ENCODE assay signal across 19 cellular contexts in genomic region chr11:14587203-14587602, GRCh38. TPM values are rescaled to one million over a fixed set of nuclear protein-coding genes. Genes with fewer than 3 reads are reported as not detected.
DNase-seq lines count a peak whose midpoint lies in the region; ATAC-seq lines count a peak whose summit lies in the region.
"Had no signal": no experiment of that assay in that cellular context is flagged by ENCODE, and none has a peak within 500 bp of the region (broad histone marks: within the 10 kb centered on the region; RNA-seq: fewer than 3 reads in every experiment).

No MANE protein-coding gene starts in this region.

- no peaks in the 10 kb centered on the region for H3K27me3 Mint-ChIP-seq in activated naive CD4-positive, alpha-beta T cell treated with anti-CD3 and anti-CD28 coated beads, Interleukin-2, amount 50 U/mL, for 24 hours
- H3K27me3 Mint-ChIP-seq in activated naive CD4-positive, alpha-beta T cell treated with anti-CD3 and anti-CD28 coated beads, Interleukin-2, amount 10 ng/mL, durations not matched to agents 7 days and 5 days = no peaks in the 10 kb centered on the region
- H3K27me3 Mint-ChIP-seq in T-helper 17 cell = no peaks in the 10 kb centered on the region
- no peaks in the 10 kb centered on the region for H3K27me3 Mint-ChIP-seq in stimulated activated naive CD8-positive, alpha-beta T cell treated with anti-CD3 and anti-CD28 coated beads, Interleukin-15, amount 100 ng/mL, for 72 hours
- H3K27me3 Mint-ChIP-seq in activated CD4-positive, alpha-beta memory T cell treated with anti-CD3 and anti-CD28 coated beads for 36 hours = no peaks in the 10 kb centered on the region

- no peak overlapping the region for H3K4me3 ChIP-seq in right cardiac atrium (ENCODE audit: low read length)
- H3K4me3 ChIP-seq: Peyer's patch, transverse colon had no signal

- H3K27ac ChIP-seq in right cardiac atrium (ENCODE audit: low read length) = peak overlapping the region; percentile 38
- H3K27ac ChIP-seq: Peyer's patch had no signal

- H3K36me3 Mint-ChIP-seq in activated naive CD4-positive, alpha-beta T cell treated with anti-CD3 and anti-CD28 coated beads, Interleukin-2, amount 50 U/mL, for 24 hours = peaks cover 41% of the 10 kb centered on the region
- peaks cover 65% of the 10 kb centered on the region for H3K36me3 Mint-ChIP-seq in activated naive CD4-positive, alpha-beta T cell treated with anti-CD3 and anti-CD28 coated beads, Interleukin-2, amount 10 ng/mL, durations not matched to agents 7 days and 5 days
- peaks cover 10% of the 10 kb centered on the region for H3K36me3 Mint-ChIP-seq in T-helper 17 cell (ENCODE audit: low read depth)
- peaks cover 42% of the 10 kb centered on the region for H3K36me3 Mint-ChIP-seq in activated CD4-positive, alpha-beta memory T cell treated with anti-CD3 and anti-CD28 coated beads for 36 hours

- intact Hi-C loops in right cardiac atrium (cut with DNase I) = no loop called here
- intact Hi-C loops in activated CD4-positive, alpha-beta memory T cell treated with anti-CD3 and anti-CD28 coated beads for 36 hours (cut with micrococcal nuclease) = no loop called here

- H3K4me1 ChIP-seq in right cardiac atrium (ENCODE audit: control insufficient read depth, insufficient read depth, low read length) = peaks cover 2% of the 10 kb centered on the region

- CTCF ChIA-PET in activated naive CD4-positive, alpha-beta T cell treated with anti-CD3 and anti-CD28 coated beads, Interleukin-2, amount 10 ng/mL, durations not matched to agents 7 days and 5 days (lab: Charles Lee) = interaction anchor here (0.7 kb wide), 1 partner anchor 34 kb away, joined by 3 read pairs; no protein-coding TSS in a partner anchor
- CTCF ChIA-PET in activated CD4-positive, alpha-beta memory T cell treated with anti-CD3 and anti-CD28 coated beads for 36 hours (lab: Charles Lee) = no interaction called here

- peak overlapping the region; percentile 83 for H3K27ac Mint-ChIP-seq in activated naive CD4-positive, alpha-beta T cell treated with anti-CD3 and anti-CD28 coated beads, Interleukin-2, amount 50 U/mL, for 24 hours
- H3K27ac Mint-ChIP-seq in activated naive CD4-positive, alpha-beta T cell treated with anti-CD3 and anti-CD28 coated beads, Interleukin-2, amount 10 ng/mL, durations not matched to agents 7 days and 5 days = no peak overlapping the region
- peak overlapping the region; percentile 57 for H3K27ac Mint-ChIP-seq in T-helper 17 cell
- H3K27ac Mint-ChIP-seq in stimulated activated naive CD8-positive, alpha-beta T cell treated with anti-CD3 and anti-CD28 coated beads, Interleukin-15, amount 100 ng/mL, for 72 hours = peak overlapping the region; percentile 55 to 61
- H3K27ac Mint-ChIP-seq in activated CD4-positive, alpha-beta memory T cell treated with anti-CD3 and anti-CD28 coated beads for 36 hours = no peak overlapping the region

- peaks cover 61% of the 10 kb centered on the region for H3K4me1 Mint-ChIP-seq in activated naive CD4-positive, alpha-beta T cell treated with anti-CD3 and anti-CD28 coated beads, Interleukin-2, amount 50 U/mL, for 24 hours
- H3K4me1 Mint-ChIP-seq in activated naive CD4-positive, alpha-beta T cell treated with anti-CD3 and anti-CD28 coated beads, Interleukin-2, amount 10 ng/mL, durations not matched to agents 7 days and 5 days = peaks cover 27% of the 10 kb centered on the region
- peaks cover 12% of the 10 kb centered on the region for H3K4me1 Mint-ChIP-seq in T-helper 17 cell
- peaks cover 64% of the 10 kb centered on the region for H3K4me1 Mint-ChIP-seq in stimulated activated naive CD8-positive, alpha-beta T cell treated with anti-CD3 and anti-CD28 coated beads, Interleukin-15, amount 100 ng/mL, for 72 hours
- H3K4me1 Mint-ChIP-seq in activated CD4-positive, alpha-beta memory T cell treated with anti-CD3 and anti-CD28 coated beads for 36 hours (ENCODE audit: low read depth) = peaks cover 23% of the 10 kb centered on the region

- no peaks in the 10 kb centered on the region for H3K27me3 ChIP-seq in right cardiac atrium (ENCODE audit: control insufficient read depth, insufficient read depth)
- H3K27me3 ChIP-seq: Peyer's patch, transverse colon had no signal

- peaks cover 11% of the 10 kb centered on the region for H3K9me3 Mint-ChIP-seq in activated naive CD4-positive, alpha-beta T cell treated with anti-CD3 and anti-CD28 coated beads, Interleukin-2, amount 50 U/mL, for 24 hours
- peaks cover 20% of the 10 kb centered on the region for H3K9me3 Mint-ChIP-seq in activated naive CD4-positive, alpha-beta T cell treated with anti-CD3 and anti-CD28 coated beads, Interleukin-2, amount 10 ng/mL, durations not matched to agents 7 days and 5 days
- peaks cover 15 to 21% of the 10 kb centered on the region in 2 donors for H3K9me3 Mint-ChIP-seq in stimulated activated naive CD8-positive, alpha-beta T cell treated with anti-CD3 and anti-CD28 coated beads, Interleukin-15, amount 100 ng/mL, for 72 hours
- H3K9me3 Mint-ChIP-seq in activated CD4-positive, alpha-beta memory T cell treated with anti-CD3 and anti-CD28 coated beads for 36 hours = no peaks in the 10 kb centered on the region

- H3K4me3 Mint-ChIP-seq in activated naive CD4-positive, alpha-beta T cell treated with anti-CD3 and anti-CD28 coated beads, Interleukin-2, amount 50 U/mL, for 24 hours = no peak overlapping the region
- H3K4me3 Mint-ChIP-seq in activated naive CD4-positive, alpha-beta T cell treated with anti-CD3 and anti-CD28 coated beads, Interleukin-2, amount 10 ng/mL, durations not matched to agents 7 days and 5 days = no peak overlapping the region
- H3K4me3 Mint-ChIP-seq in T-helper 17 cell = no peak overlapping the region
- no peak overlapping the region for H3K4me3 Mint-ChIP-seq in stimulated activated naive CD8-positive, alpha-beta T cell treated with anti-CD3 and anti-CD28 coated beads, Interleukin-15, amount 100 ng/mL, for 72 hours
- no peak overlapping the region for H3K4me3 Mint-ChIP-seq in activated CD4-positive, alpha-beta memory T cell treated with anti-CD3 and anti-CD28 coated beads for 36 hours
- H3K4me3 Mint-ChIP-seq: T-helper 1 cell treated with Interleukin-12 subunit alpha and Interleukin-12 subunit beta and Interleukin-4 antibody, amounts not matched to agents 30 μg/mL and 1 μg/mL, for 36 hours had no signal

- WGBS in right cardiac atrium = 43% methylated on average over 3 of the region's 3 CpGs

- POLR2A ChIA-PET in activated CD4-positive, alpha-beta memory T cell treated with anti-CD3 and anti-CD28 coated beads for 36 hours (lab: Charles Lee) = no interaction called here

- no peaks in the 10 kb centered on the region for H3K9me3 ChIP-seq in T-helper 17 cell (ENCODE audit: control insufficient read depth, low read length, poor library complexity, severe bottlenecking)
- H3K9me3 ChIP-seq in right cardiac atrium (ENCODE audit: control insufficient read depth, low read length) = no peaks in the 10 kb centered on the region
- H3K9me3 ChIP-seq: Peyer's patch, transverse colon had no signal

- DNase-seq in activated naive CD4-positive, alpha-beta T cell treated with anti-CD3 and anti-CD28 coated beads, Interleukin-2, amount 10 ng/mL, durations not matched to agents 7 days and 5 days = no peak
- DNase-seq in T-helper 17 cell (no peak), right cardiac atrium (peak in 2 of 3 donors; percentile 31 to 72), anterior cingulate cortex (lab: John Stamatoyannopoulos, UW) (no peak), NCI-H1417 treated with DMSO at 0.1 percent for 48 hours (lab: John Stamatoyannopoulos, UW) (no peak)
- no peak for DNase-seq in stimulated activated naive CD8-positive, alpha-beta T cell treated with anti-CD3 and anti-CD28 coated beads, Interleukin-15, amount 100 ng/mL, for 72 hours
- no peak for DNase-seq in activated CD4-positive, alpha-beta memory T cell treated with anti-CD3 and anti-CD28 coated beads for 36 hours
- DNase-seq: activated T-cell treated with anti-CD3 and anti-CD28 coated beads for 4 hours; amniotic stem cell; erythroblast; IMR-90; kidney glomerular epithelial cell; NCI-H1092 treated with DMSO at 0.1 percent for 48 hours; NCI-H446 treated with DMSO at 0.1 percent for 48 hours; Peyer's patch; stimulated activated CD4-positive, alpha-beta T cell treated with anti-CD3 and anti-CD28 coated beads, Interleukin-2, amount 100 ng/mL, for 24 hours; transverse colon had no signal

- no peak for ATAC-seq in T-helper 17 cell
- ATAC-seq in right cardiac atrium = peak; percentile 66
- no peak for ATAC-seq in stimulated activated naive CD8-positive, alpha-beta T cell treated with anti-CD3 and anti-CD28 coated beads, Interleukin-15, amount 100 ng/mL, for 72 hours

RNA-seq across cellular contexts. Expression of gene PDE3B, which starts 56.4 kb away (rescaled TPM):
- 10 to 100 TPM; 68.9 to 90.4 TPM for total RNA-seq in T-helper 17 cell
- 10 to 100 TPM in 1 of 4 donors, 1 to 10 TPM in 3; 8.3 to 18.6 (median 9.4) TPM for total RNA-seq in right cardiac atrium
- polyA plus RNA-seq in right cardiac atrium = 4.9 TPM
- total RNA-seq in activated CD4-positive, alpha-beta memory T cell treated with anti-CD3 and anti-CD28 coated beads for 36 hours = 10 to 100 TPM; 21.6 to 21.8 TPM

Comparison
In these comparisons a context has a peak if more than half of its experiments do, and no peak if none do; other contexts are left out.
1. H3K27ac Mint-ChIP-seq: peak in activated naive CD4-positive, alpha-beta T cell treated with anti-CD3 and anti-CD28 coated beads, Interleukin-2, amount 50 U/mL, for 24 hours (single experiment), T-helper 17 cell (single experiment) and stimulated activated naive CD8-positive, alpha-beta T cell treated with anti-CD3 and anti-CD28 coated beads, Interleukin-15, amount 100 ng/mL, for 72 hours (2 of 2); none in activated naive CD4-positive, alpha-beta T cell treated with anti-CD3 and anti-CD28 coated beads, Interleukin-2, amount 10 ng/mL, durations not matched to agents 7 days and 5 days (single experiment) and activated CD4-positive, alpha-beta memory T cell treated with anti-CD3 and anti-CD28 coated beads for 36 hours (single experiment).
2. DNase-seq: peak in right cardiac atrium (2 of 3); none in activated naive CD4-positive, alpha-beta T cell treated with anti-CD3 and anti-CD28 coated beads, Interleukin-2, amount 10 ng/mL, durations not matched to agents 7 days and 5 days (single experiment), T-helper 17 cell (0 of 3), stimulated activated naive CD8-positive, alpha-beta T cell treated with anti-CD3 and anti-CD28 coated beads, Interleukin-15, amount 100 ng/mL, for 72 hours (0 of 2), anterior cingulate cortex (0 of 58), NCI-H1417 treated with DMSO at 0.1 percent for 48 hours (single experiment) and activated CD4-positive, alpha-beta memory T cell treated with anti-CD3 and anti-CD28 coated beads for 36 hours (single experiment).
3. ATAC-seq: peak in right cardiac atrium (2 of 2); none in T-helper 17 cell (single experiment) and stimulated activated naive CD8-positive, alpha-beta T cell treated with anti-CD3 and anti-CD28 coated beads, Interleukin-15, amount 100 ng/mL, for 72 hours (single experiment).